ENCODE assay signal across 8 cellular contexts in the genomic region with DNA sequence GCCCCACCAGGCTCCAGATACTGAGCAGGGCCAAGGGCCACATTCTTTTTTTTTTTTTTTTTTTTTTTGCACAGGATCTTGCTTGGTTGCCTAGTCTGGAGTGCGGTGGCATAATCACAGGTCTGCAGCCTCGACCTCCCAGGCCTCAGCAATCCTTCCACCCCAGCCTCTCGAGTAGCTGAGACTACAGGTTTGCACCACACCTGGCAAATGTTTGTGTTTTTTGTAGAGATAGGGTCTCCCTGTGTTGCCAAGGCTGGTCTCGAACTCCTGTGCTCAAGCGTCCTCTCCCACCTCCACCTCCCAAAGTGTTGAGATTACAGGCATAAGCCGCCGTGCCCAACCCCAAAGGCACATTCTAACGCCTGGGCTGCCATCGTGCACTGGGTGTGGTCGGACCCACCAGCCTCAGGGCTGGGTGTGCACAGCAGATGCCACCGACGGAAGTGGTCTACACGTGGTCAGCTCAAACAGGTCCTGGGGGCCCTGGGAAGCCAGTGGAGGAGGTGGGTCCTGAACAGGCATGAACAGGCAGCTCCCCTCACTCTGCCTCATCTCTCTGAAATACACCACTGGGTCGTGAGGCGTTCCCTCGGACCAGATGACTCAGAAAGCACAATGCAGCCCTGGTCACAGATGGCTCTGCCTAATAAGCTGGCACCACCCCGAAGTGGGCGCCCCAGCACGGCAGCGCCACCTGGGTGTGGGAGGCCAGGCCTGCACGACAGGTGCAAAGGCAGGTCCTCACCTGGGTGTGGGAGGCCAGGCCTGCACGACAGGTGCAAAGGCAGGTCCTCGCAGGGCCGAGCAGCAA. TPM values are rescaled to one million over a fixed set of nuclear protein-coding genes. Genes with fewer than 3 reads are reported as not detected.
A peak's percentile ranks its signal among the peaks of the same experiment; 100 is the strongest.
DNase-seq lines count a peak whose midpoint lies in the region; ATAC-seq, FAIRE-seq and TF ChIP-seq lines count a peak whose summit lies in the region.

No MANE protein-coding gene starts in this region.

- H3K4me2 ChIP-seq in Loucy (ENCODE audit: low read depth, low read length, poor library complexity, severe bottlenecking) (peak overlapping the region; percentile 57), H1 (ENCODE audit: insufficient read depth in 1 of 2, low read depth in 2 of 2, low read length in 2 of 2) (no peak overlapping the region; a peak in 1 of 4 replicates)

- intact Hi-C loops in prostate gland (cut with DNase I): no loop called here

- H3K56ac ChIP-seq in H1 (replicated peaks; ENCODE audit: insufficient read length, low read depth, low read length): no peak overlapping the region

- TF ChIP-seq POLR2A in H1 (IDR thresholded peaks at IDR 0.05; ENCODE audit: control extremely low read depth in 1 of 2, low read depth in 2 of 2, low read length in 2 of 2) (no peak; a peak in 1 of 3 replicates), prostate gland (IDR thresholded peaks at IDR 0.05) (no peak)

- H3K27me3 ChIP-seq in Loucy (ENCODE audit: insufficient read depth, low read length, poor library complexity, severe bottlenecking) (no peaks in the 10 kb centered on the region), H1 (replicated peaks in 1 of 4; ENCODE audit: control insufficient read depth in 3 of 4, extremely low read depth in 1 of 4, insufficient read depth in 3 of 4, low read length in 3 of 4) (peaks cover 0 to 5% (median 2%) of the 10 kb centered on the region in 4 experiments; a peak in 1 of 7 replicates), prostate gland (replicated peaks; ENCODE audit: insufficient read depth) (no peaks in the 10 kb centered on the region)

- H2BK12ac ChIP-seq in H1 (ENCODE audit: low read depth, low read length): 0 out of 2 replicates have a peak overlapping the region, but pooled peaks have one; percentile 33

- H2BK15ac ChIP-seq in H1 (ENCODE audit: low read length): peak overlapping the region; percentile 31; the same call in 1 of the 2 replicates

- H3K9ac ChIP-seq in Loucy (ENCODE audit: low read depth, low read length, poor library complexity, severe bottlenecking): peak overlapping the region; percentile 65
- no peak overlapping the region for H3K9ac ChIP-seq in H1 (replicated peaks in 1 of 4; ENCODE audit: extremely low read depth in 1 of 4, low read depth in 3 of 4, low read length in 3 of 4)

- peak; percentile 75 to 81 for ATAC-seq in activated CD4-positive, CD25-positive, alpha-beta regulatory T cell treated with anti-CD3 and anti-CD28 coated beads, Interleukin-2, amount 50 U/mL, for 24 hours
- ATAC-seq in HG03196 (IDR thresholded peaks at IDR 0.05; ENCODE audit: unreplicated experiment): no peak

- peak overlapping the region; percentile 65 for H4K91ac ChIP-seq in H1 (replicated peaks; ENCODE audit: insufficient read length, low read length)

- no peak overlapping the region for H2BK5ac ChIP-seq in H1 (ENCODE audit: low read depth, low read length)

- peak; percentile 67 for DNase-seq in D341Med (ENCODE audit: low spot score)
- peak; percentile 51 to 89 for DNase-seq in H1 (ENCODE audit: low read depth in 1 of 2, low spot score in 2 of 2)
- peak; percentile 43 for DNase-seq in prostate gland (ENCODE audit: low spot score)
- DNase-seq in MV-4-11 (lab: John Stamatoyannopoulos, UW): no peak
- DNase-seq in NOMO-1 (lab: John Stamatoyannopoulos, UW; ENCODE audit: unreplicated experiment in 2 of 2): no peak

- H2AFZ ChIP-seq in Loucy (ENCODE audit: low read length): peak overlapping the region; percentile 91
- peak overlapping the region; percentile 87; the same call in 1 of the 2 replicates for H2AFZ ChIP-seq in H1 (ENCODE audit: low read length)

- H4K5ac ChIP-seq in H1 (ENCODE audit: insufficient read length, low read depth, low read length): peak overlapping the region; percentile 47

- no peaks in the 10 kb centered on the region for H3K79me1 ChIP-seq in H1 (ENCODE audit: low read depth, low read length)

- H3K9me2 ChIP-seq in Loucy (replicated peaks; ENCODE audit: low read depth, low read length): no peaks in the 10 kb centered on the region

- no peak overlapping the region for H3K4me3 ChIP-seq in Loucy (ENCODE audit: low read length, poor library complexity, severe bottlenecking)
- no peak overlapping the region for H3K4me3 ChIP-seq in H1 (ENCODE audit: extremely low read depth in 1 of 4, insufficient read depth in 2 of 4, low read depth in 3 of 4, low read length in 4 of 4)
- no peak overlapping the region for H3K4me3 ChIP-seq in prostate gland

- no peak overlapping the region for H2BK120ac ChIP-seq in H1 (replicated peaks; ENCODE audit: low read depth, low read length)

- H3K36me3 ChIP-seq in Loucy (ENCODE audit: insufficient read depth, low read length) (no peaks in the 10 kb centered on the region), H1 (ENCODE audit: control insufficient read depth in 2 of 4, insufficient read depth in 4 of 4, low read length in 3 of 4) (no peaks in the 10 kb centered on the region), prostate gland (no peaks in the 10 kb centered on the region)

- H2AK5ac ChIP-seq in H1 (ENCODE audit: low read depth, low read length): peak overlapping the region; percentile 75; the same call in 1 of the 2 replicates

- H3K79me2 ChIP-seq in Loucy (ENCODE audit: insufficient read depth, low read length): no peaks in the 10 kb centered on the region
- no peaks in the 10 kb centered on the region for H3K79me2 ChIP-seq in H1 (ENCODE audit: control insufficient read depth in 1 of 2, insufficient read depth in 2 of 2, low read length in 2 of 2)

- peaks cover 3% of the 10 kb centered on the region; the same call in 1 of the 2 replicates for H3K23me2 ChIP-seq in H1 (ENCODE audit: low read depth, low read length)

- no peak overlapping the region for H3K4ac ChIP-seq in H1 (replicated peaks; ENCODE audit: insufficient read length, low read depth, low read length)

- H3K18ac ChIP-seq in H1 (ENCODE audit: extremely low read depth, low read length): no peak overlapping the region

- H4K20me1 ChIP-seq in Loucy (ENCODE audit: insufficient read depth, low read length, poor library complexity, severe bottlenecking) (no peaks in the 10 kb centered on the region), H1 (replicated peaks in 1 of 2; ENCODE audit: control insufficient read depth in 1 of 2, insufficient read depth in 2 of 2, low read length in 2 of 2) (peaks cover 0 to 2% of the 10 kb centered on the region in 2 experiments)

- no peaks in the 10 kb centered on the region; the same call in 1 of the 2 replicates for H3K9me3 ChIP-seq in Loucy (ENCODE audit: insufficient read depth, low read depth, low read length)
- H3K9me3 ChIP-seq in H1 (ENCODE audit: insufficient read depth in 2 of 2, low read depth in 1 of 2, low read length in 1 of 2): peaks cover 16 to 20% of the 10 kb centered on the region in 2 experiments; a peak in 3 of 4 replicates
- H3K9me3 ChIP-seq in prostate gland: no peaks in the 10 kb centered on the region

- no peak overlapping the region for H3K14ac ChIP-seq in H1 (ENCODE audit: insufficient read length)

- TF ChIP-seq EP300 in H1 (IDR thresholded peaks at IDR 0.05; ENCODE audit: borderline replicate concordance in 1 of 2, low read depth in 2 of 2, low read length in 2 of 2): no peak

- FAIRE-seq in H1 (lab: Jason Lieb, UNC): peak; percentile 79

- peak; percentile 57 to 70 for TF ChIP-seq RAD21 in H1 (IDR thresholded peaks at IDR 0.05 in 1 of 2, conservative IDR thresholded peaks at IDR 0.05 in 1 of 2; ENCODE audit: low read depth in 2 of 2, low read length in 2 of 2)

- no peak overlapping the region for H3K27ac ChIP-seq in H1 (ENCODE audit: low read depth, low read length)
- H3K27ac ChIP-seq in prostate gland: no peak overlapping the region

- no peaks in the 10 kb centered on the region for H3F3A ChIP-seq in Loucy (ENCODE audit: low read depth)

- no peak overlapping the region for H3K23ac ChIP-seq in H1 (ENCODE audit: insufficient read length)

- TF ChIP-seq CTCF in Loucy (conservative IDR thresholded peaks at IDR 0.05; ENCODE audit: low read length): peak; percentile 66
- peak in 2 of 3 experiments; percentile 86 to 93; a peak in 3 of 4 replicates for TF ChIP-seq CTCF in H1 (IDR thresholded peaks at IDR 0.05; ENCODE audit: control extremely low read depth in 1 of 3, insufficient read depth in 1 of 3, low read depth in 1 of 3, low read length in 3 of 3)
- peak in 2 of 4 experiments; percentile 46 to 81 for TF ChIP-seq CTCF in prostate gland (IDR thresholded peaks at IDR 0.05)

- CTCF ChIA-PET in H1 (lab: Charles Lee; ENCODE audit: partially characterized antibody): interaction anchor here (0.6 to 13.4 kb wide), 54 partner anchors 8 to 1156 kb away, joined by 3 to 212 read pairs (median 6); partner anchors contain the start of genes BET1L, IFITM2, NLRP6 and PKP3

- POLR2A ChIA-PET in H1 (lab: Charles Lee; ENCODE audit: partially characterized antibody): interaction anchor here (0.6 to 2.0 kb wide), 20 partner anchors 8 to 168 kb away, joined by 3 to 6 read pairs (median 4); partner anchors contain the start of gene NLRP6

- 76% methylated on average over 24 of the region's 24 CpGs; no CpG with 5 or more reads in 1 of the 2 experiments for WGBS in H1 (ENCODE audit: extremely low coverage in 1 of 2, insufficient coverage in 1 of 2, insufficient read length in 1 of 2, insufficient replicate concordance in 2 of 2, low coverage in 1 of 2, low lambda C conversion rate in 2 of 2, missing lambda C conversion rate in 1 of 2), 2 experiments
- 55% methylated on average over 24 of the region's 24 CpGs for WGBS in prostate gland

- peak overlapping the region; percentile 58; the same call in 1 of the 2 replicates for H4K8ac ChIP-seq in H1 (ENCODE audit: extremely low read depth, insufficient read depth, low read length)

- H2BK20ac ChIP-seq in H1 (ENCODE audit: low read length): 0 out of 2 replicates have a peak overlapping the region, but pooled peaks have one; percentile 21

- peaks cover 10% of the 10 kb centered on the region for H3K4me1 ChIP-seq in Loucy (ENCODE audit: insufficient read depth, low read length, poor library complexity, severe bottlenecking)
- H3K4me1 ChIP-seq in H1 (replicated peaks in 1 of 4; ENCODE audit: control insufficient read depth in 3 of 4, insufficient read depth in 4 of 4, low read length in 3 of 4): peaks cover 0 to 10% (median 5%) of the 10 kb centered on the region in 4 experiments; a peak in 5 of 7 replicates
- H3K4me1 ChIP-seq in prostate gland (replicated peaks): no peaks in the 10 kb centered on the region

RNA-seq across cellular contexts. Expression of gene B4GALNT4, which starts 5.1 kb away (rescaled TPM):
- total RNA-seq in H1 (2021; fragmentation: NEBNext Ultra II Directional; extraction: Animal tissue kit (Norgen Biotek cat#: 25700)): 76.3 and 89.0 TPM in 2 replicates
- 40.9 and 69.4 TPM in 2 replicates for polyA plus RNA-seq in H1 (2011; rRNA removed)
- 62.2 TPM for polyA plus RNA-seq in H1 (2011; cell fraction: cytosol; rRNA removed)
- polyA plus RNA-seq in H1 (2011; cell fraction: nucleus; rRNA removed): 329 TPM
- 55.4 to 118 TPM (median 90.1 TPM) in 4 replicates for polyA plus RNA-seq in H1 (2012, experiment 1 of 2)
- 69.9 TPM for polyA plus RNA-seq in H1 (2012, experiment 2 of 2)
- 55.2 TPM for polyA plus RNA-seq in H1 (2013, experiment 1 of 2)
- polyA plus RNA-seq in H1 (2013, experiment 2 of 2): 48.0 TPM
- 6.4 and 7.0 TPM in 2 replicates for polyA minus RNA-seq in H1 (2011; rRNA and poly(A)+ RNA removed)
- polyA minus RNA-seq in H1 (2011; cell fraction: cytosol; rRNA and poly(A)+ RNA removed): 19.7 TPM
- polyA minus RNA-seq in H1 (2011; cell fraction: nucleus; rRNA and poly(A)+ RNA removed): 37.0 TPM
- total RNA-seq in prostate gland: 10 to 100 TPM in 1 of 2 donors, 1 to 10 TPM in 1; 5.8 to 14.2 TPM

RNA-seq across cellular contexts. Expression of gene PKP3, which starts 29.9 kb away (rescaled TPM):
- 28.5 and 28.7 TPM in 2 replicates for total RNA-seq in H1 (2021; fragmentation: NEBNext Ultra II Directional; extraction: Animal tissue kit (Norgen Biotek cat#: 25700))
- polyA plus RNA-seq in H1 (2011; rRNA removed): 16.7 and 28.0 TPM in 2 replicates
- polyA plus RNA-seq in H1 (2011; cell fraction: cytosol; rRNA removed): 25.0 TPM
- 35.4 TPM for polyA plus RNA-seq in H1 (2011; cell fraction: nucleus; rRNA removed)
- 10.9 to 22.0 TPM (median 18.8 TPM) in 4 replicates for polyA plus RNA-seq in H1 (2012, experiment 1 of 2)
- polyA plus RNA-seq in H1 (2012, experiment 2 of 2): 14.5 TPM
- polyA plus RNA-seq in H1 (2013, experiment 1 of 2): 11.0 TPM
- polyA plus RNA-seq in H1 (2013, experiment 2 of 2): 12.3 TPM
- polyA minus RNA-seq in H1 (2011; rRNA and poly(A)+ RNA removed): 11.3 and 13.9 TPM in 2 replicates
- 33.5 TPM for polyA minus RNA-seq in H1 (2011; cell fraction: cytosol; rRNA and poly(A)+ RNA removed)
- polyA minus RNA-seq in H1 (2011; cell fraction: nucleus; rRNA and poly(A)+ RNA removed): 11.1 TPM
- total RNA-seq in prostate gland: 10 to 100 TPM; 58.6 to 88.4 TPM

RNA-seq across cellular contexts. Expression of gene IFITM3, which starts 43.5 kb away (rescaled TPM):
- total RNA-seq in H1 (2021; fragmentation: NEBNext Ultra II Directional; extraction: Animal tissue kit (Norgen Biotek cat#: 25700)): 230 and 238 TPM in 2 replicates
- polyA plus RNA-seq in H1 (2011; rRNA removed): 666 and 779 TPM in 2 replicates
- polyA plus RNA-seq in H1 (2011; cell fraction: cytosol; rRNA removed): 365 TPM
- 320 TPM for polyA plus RNA-seq in H1 (2011; cell fraction: nucleus; rRNA removed)
- polyA plus RNA-seq in H1 (2012, experiment 1 of 2): 512 to 625 TPM (median 570 TPM) in 4 replicates
- 529 TPM for polyA plus RNA-seq in H1 (2012, experiment 2 of 2)
- 497 TPM for polyA plus RNA-seq in H1 (2013, experiment 1 of 2)
- polyA plus RNA-seq in H1 (2013, experiment 2 of 2): 568 TPM
- 133 and 217 TPM in 2 replicates for polyA minus RNA-seq in H1 (2011; rRNA and poly(A)+ RNA removed)
- polyA minus RNA-seq in H1 (2011; cell fraction: cytosol; rRNA and poly(A)+ RNA removed): 219 TPM
- 99.5 TPM for polyA minus RNA-seq in H1 (2011; cell fraction: nucleus; rRNA and poly(A)+ RNA removed)
- total RNA-seq in prostate gland: 100 to 1,000 TPM; 123 to 477 TPM

RNA-seq across cellular contexts. Expression of gene IFITM1, which starts 50.3 kb away (rescaled TPM):
- 394 and 417 TPM in 2 replicates for total RNA-seq in H1 (2021; fragmentation: NEBNext Ultra II Directional; extraction: Animal tissue kit (Norgen Biotek cat#: 25700))
- 1,464 and 1,887 TPM in 2 replicates for polyA plus RNA-seq in H1 (2011; rRNA removed)
- 1,079 TPM for polyA plus RNA-seq in H1 (2011; cell fraction: cytosol; rRNA removed)
- polyA plus RNA-seq in H1 (2011; cell fraction: nucleus; rRNA removed): 974 TPM
- polyA plus RNA-seq in H1 (2012, experiment 1 of 2): 247 to 559 TPM (median 446 TPM) in 4 replicates
- polyA plus RNA-seq in H1 (2012, experiment 2 of 2): 534 TPM
- 788 TPM for polyA plus RNA-seq in H1 (2013, experiment 1 of 2)
- polyA plus RNA-seq in H1 (2013, experiment 2 of 2): 902 TPM
- polyA minus RNA-seq in H1 (2011; rRNA and poly(A)+ RNA removed): 336 and 605 TPM in 2 replicates
- polyA minus RNA-seq in H1 (2011; cell fraction: cytosol; rRNA and poly(A)+ RNA removed): 285 TPM
- 204 TPM for polyA minus RNA-seq in H1 (2011; cell fraction: nucleus; rRNA and poly(A)+ RNA removed)
- total RNA-seq in prostate gland: 100 to 1,000 TPM in 1 of 2 donors, 10 to 100 TPM in 1; 73.9 to 182 TPM

RNA-seq across cellular contexts. Expression of gene SIGIRR, which starts 50.6 kb away (rescaled TPM):
- 66.3 and 68.9 TPM in 2 replicates for total RNA-seq in H1 (2021; fragmentation: NEBNext Ultra II Directional; extraction: Animal tissue kit (Norgen Biotek cat#: 25700))
- 55.2 and 94.2 TPM in 2 replicates for polyA plus RNA-seq in H1 (2011; rRNA removed)
- polyA plus RNA-seq in H1 (2011; cell fraction: cytosol; rRNA removed): 57.0 TPM
- polyA plus RNA-seq in H1 (2011; cell fraction: nucleus; rRNA removed): 133 TPM
- 35.4 to 56.4 TPM (median 48.3 TPM) in 4 replicates for polyA plus RNA-seq in H1 (2012, experiment 1 of 2)
- 55.4 TPM for polyA plus RNA-seq in H1 (2012, experiment 2 of 2)
- 51.9 TPM for polyA plus RNA-seq in H1 (2013, experiment 1 of 2)
- 52.5 TPM for polyA plus RNA-seq in H1 (2013, experiment 2 of 2)
- 13.0 and 16.6 TPM in 2 replicates for polyA minus RNA-seq in H1 (2011; rRNA and poly(A)+ RNA removed)
- 26.2 TPM for polyA minus RNA-seq in H1 (2011; cell fraction: cytosol; rRNA and poly(A)+ RNA removed)
- polyA minus RNA-seq in H1 (2011; cell fraction: nucleus; rRNA and poly(A)+ RNA removed): 24.8 TPM
- 10 to 100 TPM; 40.4 to 75.6 TPM for total RNA-seq in prostate gland

Comparison
In these comparisons a context has a peak if more than half of its experiments do, and no peak if none do; other contexts are left out.
1. DNase-seq: peak in D341Med (single experiment), H1 (2 of 2) and prostate gland (single experiment); none in MV-4-11 (single experiment) and NOMO-1 (0 of 2).